Comparison of ENCODE assay signal across 19 cellular contexts in genomic region chr7:30199271-30199670, GRCh38.
"Had no signal": no experiment of that assay in that cellular context is flagged by ENCODE, and none has a peak within 500 bp of the region (broad histone marks: within the 10 kb centered on the region; RNA-seq: fewer than 3 reads in every experiment).

No MANE protein-coding gene starts in this region.

- H3K4me1 ChIP-seq: left lung, lower lobe of right lung had no signal

- ATAC-seq: gastrocnemius medialis, heart left ventricle, left cardiac atrium, left lung, left ventricle myocardium superior, lower lobe of right lung, mucosa of descending colon had no signal

- H3K27me3 ChIP-seq: dorsolateral prefrontal cortex, esophagus squamous epithelium, gastrocnemius medialis, heart left ventricle, hepatocyte, left lung had no signal

- H3K27ac ChIP-seq: coronary artery, dorsolateral prefrontal cortex, esophagus squamous epithelium, gastrocnemius medialis, heart left ventricle, hepatocyte, left lung, lower lobe of right lung had no signal

- H3K4me2 ChIP-seq: hepatocyte had no signal

- H3K36me3 ChIP-seq: esophagus squamous epithelium, gastrocnemius medialis, heart left ventricle, left lung, lower lobe of right lung had no signal

- H3K9me3 ChIP-seq: gastrocnemius medialis, lower lobe of right lung had no signal

- DNase-seq: dermis blood vessel endothelial cell; effector CD4-positive, alpha-beta T cell; effector memory CD4-positive, alpha-beta T cell; esophagus squamous epithelium; foreskin fibroblast; foreskin melanocyte; gastrocnemius medialis; heart left ventricle; hypothalamus; left cardiac atrium; left lung; left ventricle myocardium superior; lower lobe of right lung; mesenchymal stem cell; mucosa of descending colon; naive B cell had no signal

- H2AFZ ChIP-seq: hepatocyte had no signal

- H3K79me2 ChIP-seq: hepatocyte had no signal

- H3K4me3 ChIP-seq: coronary artery, dorsolateral prefrontal cortex, esophagus squamous epithelium, gastrocnemius medialis, heart left ventricle, hepatocyte, left lung, lower lobe of right lung, mucosa of descending colon had no signal
